8 cellular contexts compared by ENCODE assay signal in genomic region chr1:2392071-2392442, GRCh38. TPM values are rescaled to one million over a fixed set of nuclear protein-coding genes. Genes with fewer than 3 reads are reported as not detected.
DNase-seq lines count a peak whose midpoint lies in the region; ATAC-seq lines count a peak whose summit lies in the region.

No MANE protein-coding gene starts in this region.

- H3K36me3 Mint-ChIP-seq in activated T-cell treated with anti-CD3 and anti-CD28 coated beads, Interleukin-2, amount 50 U/mL, for 72 hours (ENCODE audit: insufficient read depth in 2 of 2): peaks cover 1 to 5% of the 10 kb centered on the region in 2 donors
- peaks cover 37% of the 10 kb centered on the region for H3K36me3 Mint-ChIP-seq in activated CD8-positive, alpha-beta T cell treated with anti-CD3 and anti-CD28 coated beads, Interleukin-2, amount 10 ng/mL, durations not matched to agents 7 days and 5 days (ENCODE audit: low read depth)
- H3K36me3 Mint-ChIP-seq in immature natural killer cell: peaks cover 0 to 10% (median 0%) of the 10 kb centered on the region in 3 donors

- CTCF ChIA-PET in activated CD8-positive, alpha-beta T cell treated with anti-CD3 and anti-CD28 coated beads, Interleukin-2, amount 10 ng/mL, durations not matched to agents 7 days and 5 days (lab: Charles Lee): interaction anchor here (1.7 to 5.8 kb wide), 3 partner anchors 11 to 197 kb away, joined by 4 to 55 read pairs (median 26); partner anchors contain the start of gene FAAP20

- H3K9me3 Mint-ChIP-seq in activated T-cell treated with anti-CD3 and anti-CD28 coated beads, Interleukin-2, amount 50 U/mL, for 72 hours: no peaks in the 10 kb centered on the region
- H3K9me3 Mint-ChIP-seq in activated CD8-positive, alpha-beta T cell treated with anti-CD3 and anti-CD28 coated beads, Interleukin-2, amount 10 ng/mL, durations not matched to agents 7 days and 5 days (ENCODE audit: insufficient read depth): no peaks in the 10 kb centered on the region
- no peaks in the 10 kb centered on the region for H3K9me3 Mint-ChIP-seq in immature natural killer cell

- peak in 1 of 2 donors; percentile 17 for DNase-seq in activated T-cell treated with anti-CD3 and anti-CD28 coated beads, Interleukin-2, amount 50 U/mL, for 72 hours
- no peak for DNase-seq in activated T-cell treated with anti-CD3 and anti-CD28 coated beads for 4 hours
- no peak for DNase-seq in activated CD8-positive, alpha-beta T cell treated with anti-CD3 and anti-CD28 coated beads, Interleukin-2, amount 10 ng/mL, durations not matched to agents 7 days and 5 days
- DNase-seq in immature natural killer cell: no peak
- no peak for DNase-seq in substantia nigra (lab: John Stamatoyannopoulos, UW)
- DNase-seq in GM19238 (ENCODE audit: insufficient read length, low spot score): no peak
- no peak for DNase-seq in islet precursor cell

- POLR2A ChIA-PET in activated CD8-positive, alpha-beta T cell treated with anti-CD3 and anti-CD28 coated beads, Interleukin-2, amount 10 ng/mL, durations not matched to agents 7 days and 5 days (lab: Charles Lee): interaction anchor here (0.8 to 2.9 kb wide), 17 partner anchors 8 to 203 kb away, joined by 3 to 17 read pairs (median 4); partner anchors contain the start of genes FAAP20, PEX10 and TNFRSF14

- H3K27ac Mint-ChIP-seq in activated T-cell treated with anti-CD3 and anti-CD28 coated beads, Interleukin-2, amount 50 U/mL, for 72 hours: peak overlapping the region; percentile 89
- H3K27ac Mint-ChIP-seq in activated CD8-positive, alpha-beta T cell treated with anti-CD3 and anti-CD28 coated beads, Interleukin-2, amount 10 ng/mL, durations not matched to agents 7 days and 5 days: peak overlapping the region; percentile 92
- peak overlapping the region; percentile 76 to 96 (median 92) for H3K27ac Mint-ChIP-seq in immature natural killer cell

- H3K27ac ChIP-seq in substantia nigra (ENCODE audit: low read depth, low read length, poor library complexity, severe bottlenecking): peak overlapping the region; percentile 51

- H3K4me1 Mint-ChIP-seq in activated T-cell treated with anti-CD3 and anti-CD28 coated beads, Interleukin-2, amount 50 U/mL, for 72 hours (ENCODE audit: low read depth): peaks cover 37% of the 10 kb centered on the region
- H3K4me1 Mint-ChIP-seq in activated CD8-positive, alpha-beta T cell treated with anti-CD3 and anti-CD28 coated beads, Interleukin-2, amount 10 ng/mL, durations not matched to agents 7 days and 5 days (ENCODE audit: low read depth): peaks cover 46% of the 10 kb centered on the region
- peaks cover 36 to 43% of the 10 kb centered on the region in 2 donors for H3K4me1 Mint-ChIP-seq in immature natural killer cell

- ATAC-seq in activated T-cell treated with anti-CD3 and anti-CD28 coated beads, Interleukin-2, amount 50 U/mL, for 72 hours (replicated peaks in 1 of 2): no peak
- no peak for ATAC-seq in activated CD8-positive, alpha-beta T cell treated with anti-CD3 and anti-CD28 coated beads, Interleukin-2, amount 10 ng/mL, durations not matched to agents 7 days and 5 days
- ATAC-seq in HG03025 (IDR thresholded peaks at IDR 0.05; ENCODE audit: low FRiP score, unreplicated experiment): no peak

- H3K27me3 Mint-ChIP-seq in activated T-cell treated with anti-CD3 and anti-CD28 coated beads, Interleukin-2, amount 50 U/mL, for 72 hours (ENCODE audit: low read depth): no peaks in the 10 kb centered on the region
- no peaks in the 10 kb centered on the region for H3K27me3 Mint-ChIP-seq in activated CD8-positive, alpha-beta T cell treated with anti-CD3 and anti-CD28 coated beads, Interleukin-2, amount 10 ng/mL, durations not matched to agents 7 days and 5 days (ENCODE audit: low read depth)
- peaks cover 0 to 3% (median 0%) of the 10 kb centered on the region in 3 donors for H3K27me3 Mint-ChIP-seq in immature natural killer cell (ENCODE audit: low read depth in 3 of 3)

- H3K4me3 Mint-ChIP-seq in activated T-cell treated with anti-CD3 and anti-CD28 coated beads, Interleukin-2, amount 50 U/mL, for 72 hours: peak overlapping the region; percentile 82 to 91
- peak overlapping the region; percentile 92 for H3K4me3 Mint-ChIP-seq in activated CD8-positive, alpha-beta T cell treated with anti-CD3 and anti-CD28 coated beads, Interleukin-2, amount 10 ng/mL, durations not matched to agents 7 days and 5 days
- peak overlapping the region; percentile 90 to 92 (median 90) for H3K4me3 Mint-ChIP-seq in immature natural killer cell

RNA-seq across cellular contexts. Expression of gene RER1, which starts 0.4 kb away (rescaled TPM):
- 100 to 1,000 TPM; 160 to 166 TPM for total RNA-seq in activated T-cell treated with anti-CD3 and anti-CD28 coated beads, Interleukin-2, amount 50 U/mL, for 72 hours
- total RNA-seq in activated CD8-positive, alpha-beta T cell treated with anti-CD3 and anti-CD28 coated beads, Interleukin-2, amount 10 ng/mL, durations not matched to agents 7 days and 5 days: 100 to 1,000 TPM; 148 to 151 TPM
- 100 to 1,000 TPM; 185 to 216 (median 210) TPM for polyA plus RNA-seq in immature natural killer cell

RNA-seq across cellular contexts. Expression of gene MORN1, which starts 0.7 kb away (rescaled TPM):
- 1 to 10 TPM; 6.8 to 6.9 TPM for total RNA-seq in activated T-cell treated with anti-CD3 and anti-CD28 coated beads, Interleukin-2, amount 50 U/mL, for 72 hours
- total RNA-seq in activated CD8-positive, alpha-beta T cell treated with anti-CD3 and anti-CD28 coated beads, Interleukin-2, amount 10 ng/mL, durations not matched to agents 7 days and 5 days: 1 to 10 TPM; 6.2 to 7.9 TPM
- 1 to 10 TPM in 2 of 3 donors, under 1 TPM in 1; 0.89 to 4.0 (median 3.9) TPM for polyA plus RNA-seq in immature natural killer cell

RNA-seq across cellular contexts. Expression of gene PEX10, which starts 20.3 kb away (rescaled TPM):
- 10 to 100 TPM; 10.2 to 11.4 TPM for total RNA-seq in activated T-cell treated with anti-CD3 and anti-CD28 coated beads, Interleukin-2, amount 50 U/mL, for 72 hours
- 10 to 100 TPM; 10.3 to 12.3 TPM for total RNA-seq in activated CD8-positive, alpha-beta T cell treated with anti-CD3 and anti-CD28 coated beads, Interleukin-2, amount 10 ng/mL, durations not matched to agents 7 days and 5 days
- polyA plus RNA-seq in immature natural killer cell: 10 to 100 TPM in 1 of 3 donors, 1 to 10 TPM in 2; 9.1 to 18.2 (median 9.3) TPM
